33 cellular contexts compared by ENCODE assay signal in the genomic region with DNA sequence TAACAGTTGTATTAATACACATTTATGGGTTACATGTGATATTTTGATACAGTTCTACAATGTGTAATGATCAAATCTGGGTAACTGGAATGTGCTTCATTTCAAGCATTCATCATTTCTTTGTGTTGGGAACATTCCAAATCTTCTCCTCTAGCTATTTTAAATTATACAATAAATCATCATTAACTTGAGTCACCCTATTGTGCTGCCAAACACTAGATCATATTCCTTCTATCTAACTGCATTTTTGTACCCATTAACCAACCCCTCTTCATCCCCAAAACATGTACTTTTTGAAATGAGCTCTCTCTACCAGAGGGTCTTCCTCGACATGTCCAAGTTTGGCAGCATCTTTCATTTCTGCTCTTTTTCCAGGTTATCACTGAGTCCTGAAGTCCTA.
DNase-seq lines count a peak whose midpoint lies in the region; ATAC-seq, FAIRE-seq and TF ChIP-seq lines count a peak whose summit lies in the region.
"Had no signal": no experiment of that assay in that cellular context is flagged by ENCODE, and none has a peak within 500 bp of the region (broad histone marks: within the 10 kb centered on the region; RNA-seq: fewer than 3 reads in every experiment).

No MANE protein-coding gene starts in this region.

- H3K9ac ChIP-seq in endothelial cell of umbilical vein (replicated peaks; ENCODE audit: extremely low read depth, insufficient read depth, low read length) = no peak overlapping the region
- H3K9ac ChIP-seq: BLaER1 had no signal

- intact Hi-C loops in OCI-LY7 (cut with micrococcal nuclease; ENCODE audit: unreplicated experiment) = no loop called here
- intact Hi-C loops in endothelial cell of umbilical vein (cut with micrococcal nuclease) = no loop called here
- intact Hi-C loops in vagina (cut with DNase I) = loop anchor here (10.0 kb wide), 2 partner anchors 81 to 191 kb away; partner anchors contain the start of gene TTC39C

- no peak for FAIRE-seq in endothelial cell of umbilical vein (lab: Jason Lieb, UNC)

- POLR2A ChIA-PET in OCI-LY7 (lab: Charles Lee) (interaction anchor here (0.6 to 1.5 kb wide), 7 partner anchors 10 to 277 kb away, joined by 3 to 5 read pairs (median 3); no protein-coding TSS in a partner anchor), endothelial cell of umbilical vein (lab: Charles Lee) (no interaction called here)

- H3K9me3 ChIP-seq in OCI-LY7 (ENCODE audit: low read length) (no peaks in the 10 kb centered on the region), endothelial cell of umbilical vein (replicated peaks; ENCODE audit: control insufficient read depth, insufficient read depth, low read length) (no peaks in the 10 kb centered on the region), vagina (no peaks in the 10 kb centered on the region)
- H3K9me3 ChIP-seq: BLaER1, body of pancreas, lower lobe of right lung, mucosa of descending colon, psoas muscle, SJSA1, tibial artery had no signal

- BruUV-seq in OCI-LY7 (replicated peaks; lab: Mats Ljungman, UMichigan) (no TSS peak), endothelial cell of umbilical vein (replicated peaks; lab: Mats Ljungman, UMichigan) (no TSS peak)

- H3K79me2 ChIP-seq in OCI-LY7 (ENCODE audit: insufficient read depth, low read depth, low read length) (no peaks in the 10 kb centered on the region), endothelial cell of umbilical vein (ENCODE audit: control insufficient read depth, insufficient read depth, low read length) (no peaks in the 10 kb centered on the region)

- H4K20me1 ChIP-seq in OCI-LY7 (ENCODE audit: insufficient read depth, low read length) = no peaks in the 10 kb centered on the region
- H4K20me1 ChIP-seq in endothelial cell of umbilical vein (replicated peaks; ENCODE audit: control insufficient read depth, extremely low read depth, insufficient read depth, low read length) = no peaks in the 10 kb centered on the region
- H4K20me1 ChIP-seq: BLaER1 had no signal

- H3K4me2 ChIP-seq in OCI-LY7 (ENCODE audit: low read length) (0 out of 2 replicates have a peak overlapping the region, but pooled peaks have one; percentile 14), endothelial cell of umbilical vein (ENCODE audit: insufficient read depth, low read length) (no peak overlapping the region)
- H3K4me2 ChIP-seq: BLaER1 had no signal

- H2AFZ ChIP-seq in OCI-LY7 (ENCODE audit: low read length) = peak overlapping the region; percentile 7; the same call in 1 of the 2 replicates
- H2AFZ ChIP-seq in endothelial cell of umbilical vein (ENCODE audit: low read depth, low read length) = no peak overlapping the region

- TF ChIP-seq CTCF in OCI-LY7 (conservative IDR thresholded peaks at IDR 0.05; ENCODE audit: low read length) = no peak
- no peak for TF ChIP-seq CTCF in endothelial cell of umbilical vein (IDR thresholded peaks at IDR 0.05; ENCODE audit: extremely low read depth in 1 of 2, insufficient read depth in 1 of 2, low read depth in 1 of 2, low read length in 2 of 2)
- TF ChIP-seq CTCF in vagina (IDR thresholded peaks at IDR 0.05) = no peak

- no peak for ATAC-seq in GM18858 (IDR thresholded peaks at IDR 0.05; ENCODE audit: unreplicated experiment)
- ATAC-seq: activated CD8-positive, alpha-beta memory T cell treated with anti-CD3 and anti-CD28 coated beads, Interleukin-2, amount 10 ng/mL, durations not matched to agents 7 days and 5 days; activated naive CD8-positive, alpha-beta T cell treated with anti-CD3 and anti-CD28 coated beads, Interleukin-2, amount 50 U/mL, for 24 hours; body of pancreas; foreskin keratinocyte; lower lobe of right lung; natural killer cell; psoas muscle; sciatic nerve; WTC11 had no signal

- DNase-seq in EL (peak; percentile 43), OCI-LY7 (ENCODE audit: low spot score) (no peak), endothelial cell of umbilical vein (ENCODE audit: low read depth, low spot score) (peak; percentile 17), kidney glomerular epithelial cell (lab: John Stamatoyannopoulos, UW) (peak; percentile 4), vagina (ENCODE audit: extremely low spot score in 2 of 2) (no peak), midbrain (lab: John Stamatoyannopoulos, UW) (no peak)
- DNase-seq: activated CD4-positive, alpha-beta T cell treated with anti-CD3 and anti-CD28 coated beads, Interleukin-2, amount 50 U/mL, for 1 hour; activated CD8-positive, alpha-beta memory T cell treated with anti-CD3 and anti-CD28 coated beads, Interleukin-2, amount 10 ng/mL, durations not matched to agents 7 days and 5 days; activated naive CD8-positive, alpha-beta T cell treated with anti-CD3 and anti-CD28 coated beads, Interleukin-2, amount 50 U/mL, for 24 hours; activated T-cell treated with anti-CD3 and anti-CD28 coated beads, Interleukin-2, amount 50 U/mL, for 48 hours; body of pancreas; DMS53; foreskin keratinocyte; GDM1; GOT3; head of caudate nucleus; lower lobe of right lung; mucosa of descending colon; natural killer cell; NCI-H146; NCI-H446; NCI-H82; occipital lobe; psoas muscle; RPMI8226; stimulated activated CD4-positive, alpha-beta T cell treated with anti-CD3 and anti-CD28 coated beads, Interleukin-4, amount 100 ng/mL, for 24 hours; T-cell; tibial artery had no signal

- no peak for TF ChIP-seq POLR2A in endothelial cell of umbilical vein (IDR thresholded peaks at IDR 0.05; ENCODE audit: low read depth, low read length)
- no peak for TF ChIP-seq POLR2A in vagina (IDR thresholded peaks at IDR 0.05)

- no peaks in the 10 kb centered on the region for H3K9me2 ChIP-seq in OCI-LY7 (ENCODE audit: insufficient read depth, low read length)

- H3K27me3 ChIP-seq in endothelial cell of umbilical vein (ENCODE audit: control insufficient read depth in 2 of 2, insufficient read depth in 2 of 2, low read length in 2 of 2) (no peaks in the 10 kb centered on the region), vagina (no peaks in the 10 kb centered on the region)
- H3K27me3 ChIP-seq: BLaER1, body of pancreas, foreskin keratinocyte, SJSA1, tibial artery had no signal

- peaks cover 34% of the 10 kb centered on the region for H3K4me1 ChIP-seq in OCI-LY7 (ENCODE audit: insufficient read depth, low read length, poor library complexity, severe bottlenecking)
- H3K4me1 ChIP-seq in endothelial cell of umbilical vein (ENCODE audit: control insufficient read depth, extremely low read depth, insufficient read depth, low read length) = no peaks in the 10 kb centered on the region
- H3K4me1 ChIP-seq in vagina = no peaks in the 10 kb centered on the region
- H3K4me1 ChIP-seq: BLaER1, body of pancreas, foreskin keratinocyte, psoas muscle, tibial artery had no signal

- CTCF ChIA-PET in OCI-LY7 (lab: Charles Lee; ENCODE audit: unreplicated experiment) = no interaction called here
- CTCF ChIA-PET in endothelial cell of umbilical vein (lab: Charles Lee) = interaction anchor here (2.5 kb wide), 1 partner anchor 15 kb away, joined by 9 read pairs; no protein-coding TSS in a partner anchor

- dilution Hi-C loops in endothelial cell of umbilical vein (cut with MboI; ENCODE audit: extremely low pct_ligation_motif_present, low sequenced_read_pairs) = no loop called here

- no peak overlapping the region for H3K4me3 ChIP-seq in OCI-LY7 (ENCODE audit: low read depth, low read length, poor library complexity, severe bottlenecking)
- no peak overlapping the region for H3K4me3 ChIP-seq in endothelial cell of umbilical vein (replicated peaks in 1 of 3; ENCODE audit: insufficient read depth in 1 of 3, low read depth in 1 of 3, low read length in 3 of 3)
- no peak overlapping the region for H3K4me3 ChIP-seq in vagina
- H3K4me3 ChIP-seq: BLaER1, body of pancreas, lower lobe of right lung, mucosa of descending colon, psoas muscle, SJSA1, tibial artery had no signal

- H3K27ac ChIP-seq in OCI-LY7 (ENCODE audit: low read depth, low read length, poor library complexity, severe bottlenecking) (no peak overlapping the region), endothelial cell of umbilical vein (ENCODE audit: insufficient read depth, low read depth, low read length) (no peak overlapping the region), vagina (no peak overlapping the region)
- H3K27ac ChIP-seq: BLaER1, body of pancreas, foreskin keratinocyte, lower lobe of right lung, psoas muscle, SJSA1, tibial artery had no signal

- H3K9me1 ChIP-seq in endothelial cell of umbilical vein (replicated peaks; ENCODE audit: control insufficient read depth, extremely low read depth, insufficient read depth, low read length) = no peaks in the 10 kb centered on the region

- H3K36me3 ChIP-seq in OCI-LY7 (ENCODE audit: insufficient read depth, low read length) = no peaks in the 10 kb centered on the region
- no peaks in the 10 kb centered on the region for H3K36me3 ChIP-seq in endothelial cell of umbilical vein (ENCODE audit: control insufficient read depth in 2 of 2, extremely low read depth in 1 of 2, insufficient read depth in 2 of 2, low read length in 2 of 2)
- peaks cover 0 to 47% of the 10 kb centered on the region in 2 donors for H3K36me3 ChIP-seq in vagina
- H3K36me3 ChIP-seq: BLaER1, SJSA1 had no signal

TF ChIP-seq in endothelial cell of umbilical vein, 7 proteins besides CTCF, POLR2A, EP300 and RAD21:
- no peak for TF ChIP-seq MYC (IDR thresholded peaks at IDR 0.05; ENCODE audit: low read depth, low read length)
- no peak for TF ChIP-seq JUN (IDR thresholded peaks at IDR 0.05; ENCODE audit: borderline replicate concordance, insufficient read depth, insufficient read length, low read depth)
- TF ChIP-seq POLR2AphosphoS5 (IDR thresholded peaks at IDR 0.05; ENCODE audit: insufficient read depth, low read depth, low read length) = no peak
- TF ChIP-seq FOS (IDR thresholded peaks at IDR 0.05; ENCODE audit: borderline replicate concordance, insufficient read depth, low read length) = no peak
- TF ChIP-seq GATA2 (IDR thresholded peaks at IDR 0.05; ENCODE audit: insufficient read depth, insufficient read length, low read depth, low read length) = no peak
- no peak for TF ChIP-seq MAX (IDR thresholded peaks at IDR 0.05; ENCODE audit: insufficient read depth, insufficient read length)
- no peak for TF ChIP-seq EZH2 (IDR thresholded peaks at IDR 0.05; ENCODE audit: borderline replicate concordance, low read depth, low read length, severe bottlenecking)

Comparison
In these comparisons a context has a peak if more than half of its experiments do, and no peak if none do; other contexts are left out.
1. DNase-seq: peak in EL (single experiment), endothelial cell of umbilical vein (single experiment) and kidney glomerular epithelial cell (single experiment); none in OCI-LY7 (single experiment), vagina (0 of 2) and midbrain (single experiment).